In genomic region chr22:19892925-19893324, GRCh38 we compare ENCODE assay signal across 12 cellular contexts. TPM values are rescaled to one million over a fixed set of nuclear protein-coding genes. Genes with fewer than 3 reads are reported as not detected.
DNase-seq lines count a peak whose midpoint lies in the region; ATAC-seq and TF ChIP-seq lines count a peak whose summit lies in the region.
"Had no signal": no experiment of that assay in that cellular context is flagged by ENCODE, and none has a peak within 500 bp of the region (broad histone marks: within the 10 kb centered on the region; RNA-seq: fewer than 3 reads in every experiment).

No MANE protein-coding gene starts in this region.

- CTCF ChIA-PET in activated CD4-positive, alpha-beta T cell treated with anti-CD3 and anti-CD28 coated beads, Interleukin-2, amount 10 ng/mL, durations not matched to agents 7 days and 5 days (lab: Charles Lee) = interaction anchor here (1.2 kb wide), 1 partner anchor 9 kb away, joined by 3 read pairs; no protein-coding TSS in a partner anchor
- CTCF ChIA-PET in WTC11 (lab: Charles Lee) = interaction anchor here (1.7 to 4.3 kb wide), 2 partner anchors 17 to 163 kb away, joined by 8 to 25 read pairs; no protein-coding TSS in a partner anchor

- H3K36me3 Mint-ChIP-seq in activated CD4-positive, alpha-beta T cell treated with anti-CD3 and anti-CD28 coated beads, Interleukin-2, amount 10 ng/mL, durations not matched to agents 7 days and 5 days (ENCODE audit: low read depth) = peaks cover 2% of the 10 kb centered on the region
- no peaks in the 10 kb centered on the region for H3K36me3 Mint-ChIP-seq in WTC11
- H3K36me3 Mint-ChIP-seq in stimulated activated memory B cell treated with anti-CD40 and anti-IgM and Interleukin-4, amounts not matched to agents 10 μg/mL and 1 μg/mL and 100 μg/mL, for 72 hours = peaks cover 25% of the 10 kb centered on the region

- no peak for TF ChIP-seq CTCF in WTC11 (IDR thresholded peaks at IDR 0.05)

- H3K27me3 Mint-ChIP-seq in activated CD4-positive, alpha-beta T cell treated with anti-CD3 and anti-CD28 coated beads, Interleukin-2, amount 10 ng/mL, durations not matched to agents 7 days and 5 days = no peaks in the 10 kb centered on the region
- no peaks in the 10 kb centered on the region; the same call in 1 of the 2 replicates for H3K27me3 Mint-ChIP-seq in WTC11 (ENCODE audit: low read depth)
- no peaks in the 10 kb centered on the region for H3K27me3 Mint-ChIP-seq in stimulated activated memory B cell treated with anti-CD40 and anti-IgM and Interleukin-4, amounts not matched to agents 10 μg/mL and 1 μg/mL and 100 μg/mL, for 72 hours

- H3K4me3 Mint-ChIP-seq in activated CD4-positive, alpha-beta T cell treated with anti-CD3 and anti-CD28 coated beads, Interleukin-2, amount 10 ng/mL, durations not matched to agents 7 days and 5 days = no peak overlapping the region
- no peak overlapping the region for H3K4me3 Mint-ChIP-seq in WTC11
- no peak overlapping the region for H3K4me3 Mint-ChIP-seq in stimulated activated memory B cell treated with anti-CD40 and anti-IgM and Interleukin-4, amounts not matched to agents 10 μg/mL and 1 μg/mL and 100 μg/mL, for 72 hours

- H3K9me3 Mint-ChIP-seq in activated CD4-positive, alpha-beta T cell treated with anti-CD3 and anti-CD28 coated beads, Interleukin-2, amount 10 ng/mL, durations not matched to agents 7 days and 5 days = no peaks in the 10 kb centered on the region
- no peaks in the 10 kb centered on the region for H3K9me3 Mint-ChIP-seq in WTC11
- H3K9me3 Mint-ChIP-seq in stimulated activated memory B cell treated with anti-CD40 and anti-IgM and Interleukin-4, amounts not matched to agents 10 μg/mL and 1 μg/mL and 100 μg/mL, for 72 hours = no peaks in the 10 kb centered on the region

- H3K4me1 Mint-ChIP-seq in activated CD4-positive, alpha-beta T cell treated with anti-CD3 and anti-CD28 coated beads, Interleukin-2, amount 10 ng/mL, durations not matched to agents 7 days and 5 days = peaks cover 65% of the 10 kb centered on the region
- H3K4me1 Mint-ChIP-seq in WTC11 = peaks cover 29% of the 10 kb centered on the region
- H3K4me1 Mint-ChIP-seq in stimulated activated memory B cell treated with anti-CD40 and anti-IgM and Interleukin-4, amounts not matched to agents 10 μg/mL and 1 μg/mL and 100 μg/mL, for 72 hours = peaks cover 26% of the 10 kb centered on the region

- no peak for ATAC-seq in WTC11
- no peak for ATAC-seq in stimulated activated memory B cell treated with anti-CD40 and anti-IgM and Interleukin-4, amounts not matched to agents 10 μg/mL and 1 μg/mL and 100 μg/mL, for 72 hours
- ATAC-seq in HG03097 (IDR thresholded peaks at IDR 0.05; ENCODE audit: low FRiP score, unreplicated experiment) = no peak
- ATAC-seq in GM19455 (IDR thresholded peaks at IDR 0.05; ENCODE audit: unreplicated experiment) = no peak

- POLR2A ChIA-PET in activated CD4-positive, alpha-beta T cell treated with anti-CD3 and anti-CD28 coated beads, Interleukin-2, amount 10 ng/mL, durations not matched to agents 7 days and 5 days (lab: Charles Lee) = no interaction called here
- POLR2A ChIA-PET in WTC11 (lab: Charles Lee) = no interaction called here

- DNase-seq in activated CD4-positive, alpha-beta T cell treated with anti-CD3 and anti-CD28 coated beads, Interleukin-2, amount 10 ng/mL, durations not matched to agents 7 days and 5 days = no peak
- DNase-seq in activated CD4-positive, alpha-beta T cell treated with anti-CD3 and anti-CD28 coated beads for 4 hours = no peak
- no peak for DNase-seq in WTC11 (ENCODE audit: low spot score)
- peak; percentile 35 for DNase-seq in iris pigment epithelial cell (ENCODE audit: low read depth)
- no peak for DNase-seq in hepatic stellate cell (ENCODE audit: low spot score)
- DNase-seq: 8988T, DMS53, NCI-H510A, thyroid gland had no signal

- peak overlapping the region; percentile 93 for H3K27ac Mint-ChIP-seq in activated CD4-positive, alpha-beta T cell treated with anti-CD3 and anti-CD28 coated beads, Interleukin-2, amount 10 ng/mL, durations not matched to agents 7 days and 5 days
- H3K27ac Mint-ChIP-seq in WTC11 = peak overlapping the region; percentile 45; the same call in 1 of the 2 replicates
- H3K27ac Mint-ChIP-seq in stimulated activated memory B cell treated with anti-CD40 and anti-IgM and Interleukin-4, amounts not matched to agents 10 μg/mL and 1 μg/mL and 100 μg/mL, for 72 hours = peak overlapping the region; percentile 78

TF ChIP-seq in WTC11, 78 proteins besides CTCF, POLR2A, EP300 and RAD21:
- no peak for TF ChIP-seq E2F5 (CRISPR knock-in tag; IDR thresholded peaks at IDR 0.05)
- no peak for TF ChIP-seq USF2 (CRISPR knock-in tag; IDR thresholded peaks at IDR 0.05)
- TF ChIP-seq TCF7 (CRISPR knock-in tag; IDR thresholded peaks at IDR 0.05; ENCODE audit: low read depth) = no peak
- TF ChIP-seq, protein P1, sequence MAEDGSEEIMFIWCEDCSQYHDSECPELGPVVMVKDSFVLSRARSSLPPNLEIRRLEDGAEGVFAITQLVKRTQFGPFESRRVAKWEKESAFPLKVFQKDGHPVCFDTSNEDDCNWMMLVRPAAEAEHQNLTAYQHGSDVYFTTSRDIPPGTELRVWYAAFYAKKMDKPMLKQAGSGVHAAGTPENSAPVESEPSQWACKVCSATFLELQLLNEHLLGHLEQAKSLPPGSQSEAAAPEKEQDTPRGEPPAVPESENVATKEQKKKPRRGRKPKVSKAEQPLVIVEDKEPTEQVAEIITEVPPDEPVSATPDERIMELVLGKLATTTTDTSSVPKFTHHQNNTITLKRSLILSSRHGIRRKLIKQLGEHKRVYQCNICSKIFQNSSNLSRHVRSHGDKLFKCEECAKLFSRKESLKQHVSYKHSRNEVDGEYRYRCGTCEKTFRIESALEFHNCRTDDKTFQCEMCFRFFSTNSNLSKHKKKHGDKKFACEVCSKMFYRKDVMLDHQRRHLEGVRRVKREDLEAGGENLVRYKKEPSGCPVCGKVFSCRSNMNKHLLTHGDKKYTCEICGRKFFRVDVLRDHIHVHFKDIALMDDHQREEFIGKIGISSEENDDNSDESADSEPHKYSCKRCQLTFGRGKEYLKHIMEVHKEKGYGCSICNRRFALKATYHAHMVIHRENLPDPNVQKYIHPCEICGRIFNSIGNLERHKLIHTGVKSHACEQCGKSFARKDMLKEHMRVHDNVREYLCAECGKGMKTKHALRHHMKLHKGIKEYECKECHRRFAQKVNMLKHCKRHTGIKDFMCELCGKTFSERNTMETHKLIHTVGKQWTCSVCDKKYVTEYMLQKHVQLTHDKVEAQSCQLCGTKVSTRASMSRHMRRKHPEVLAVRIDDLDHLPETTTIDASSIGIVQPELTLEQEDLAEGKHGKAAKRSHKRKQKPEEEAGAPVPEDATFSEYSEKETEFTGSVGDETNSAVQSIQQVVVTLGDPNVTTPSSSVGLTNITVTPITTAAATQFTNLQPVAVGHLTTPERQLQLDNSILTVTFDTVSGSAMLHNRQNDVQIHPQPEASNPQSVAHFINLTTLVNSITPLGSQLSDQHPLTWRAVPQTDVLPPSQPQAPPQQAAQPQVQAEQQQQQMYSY (CRISPR knock-in tag; IDR thresholded peaks at IDR 0.05) = no peak

RNA-seq across cellular contexts. Expression of gene GNB1L, which starts 38.3 kb away (rescaled TPM):
- total RNA-seq in activated CD4-positive, alpha-beta T cell treated with anti-CD3 and anti-CD28 coated beads, Interleukin-2, amount 10 ng/mL, durations not matched to agents 7 days and 5 days = 1 to 10 TPM; 5.3 to 7.3 TPM
- 18.0 to 21.7 TPM (median 19.4 TPM) in 3 replicates for total RNA-seq in WTC11 (2021)

RNA-seq across cellular contexts. Expression of gene RTL10, which starts 38.3 kb away (rescaled TPM):
- total RNA-seq in activated CD4-positive, alpha-beta T cell treated with anti-CD3 and anti-CD28 coated beads, Interleukin-2, amount 10 ng/mL, durations not matched to agents 7 days and 5 days = 10 to 100 TPM; 21.4 to 21.5 TPM
- 19.2 to 21.5 TPM (median 20.6 TPM) in 3 replicates for total RNA-seq in WTC11 (2021)

RNA-seq across cellular contexts. Expression of gene COMT, which starts 48.6 kb away (rescaled TPM):
- total RNA-seq in activated CD4-positive, alpha-beta T cell treated with anti-CD3 and anti-CD28 coated beads, Interleukin-2, amount 10 ng/mL, durations not matched to agents 7 days and 5 days = 10 to 100 TPM; 71.8 to 74.8 TPM
- 30.8 to 38.0 TPM (median 36.1 TPM) in 3 replicates for total RNA-seq in WTC11 (2021)

RNA-seq across cellular contexts. Expression of gene TXNRD2, which starts 48.7 kb away (rescaled TPM):
- 10 to 100 TPM; 19.3 to 21.9 TPM for total RNA-seq in activated CD4-positive, alpha-beta T cell treated with anti-CD3 and anti-CD28 coated beads, Interleukin-2, amount 10 ng/mL, durations not matched to agents 7 days and 5 days
- 15.9 to 18.8 TPM (median 18.8 TPM) in 3 replicates for total RNA-seq in WTC11 (2021)
